In genomic region chr3:15214758-15215157, GRCh38 we compare ENCODE assay signal across 24 cellular contexts.
"Had no signal": no experiment of that assay in that cellular context is flagged by ENCODE, and none has a peak within 500 bp of the region (broad histone marks: within the 10 kb centered on the region; RNA-seq: fewer than 3 reads in every experiment).

No MANE protein-coding gene starts in this region.

- H3K4me3 ChIP-seq: heart left ventricle, left ventricle myocardium inferior, lung, right atrium auricular region, sigmoid colon, spleen, thoracic aorta, tibial nerve, uterus had no signal

- H3K27me3 Mint-ChIP-seq: naive B cell; stimulated activated naive CD8-positive, alpha-beta T cell treated with anti-CD3 and anti-CD28 coated beads, Interleukin-15, Interleukin-2, amounts not matched to agents 100 ng/mL and 50 ng/mL, for 24 hours; type B pancreatic cell had no signal

- H3K9me3 ChIP-seq: heart left ventricle, left ventricle myocardium inferior, right atrium auricular region, sigmoid colon, spleen, thoracic aorta, tibial nerve, uterus had no signal

- H3K27ac ChIP-seq: heart left ventricle, left ventricle myocardium inferior, parathyroid adenoma, right atrium auricular region, sigmoid colon, spleen, thoracic aorta, uterus had no signal

- H3K27me3 ChIP-seq: heart left ventricle, right atrium auricular region, sigmoid colon, spleen, tibial nerve, uterus had no signal

- H3K27ac Mint-ChIP-seq: immature natural killer cell; mesothelial cell of epicardium; natural killer cell; stimulated activated effector memory CD8-positive, alpha-beta T cell treated with anti-CD3 and anti-CD28 coated beads, Interleukin-12 subunit alpha, Interleukin-12 subunit beta, amount 100 ng/mL, for 72 hours; stimulated activated naive CD8-positive, alpha-beta T cell treated with anti-CD3 and anti-CD28 coated beads, Interleukin-15, Interleukin-2, amounts not matched to agents 100 ng/mL and 50 ng/mL, for 24 hours; type B pancreatic cell had no signal

- ATAC-seq: heart left ventricle; left colon; natural killer cell; stimulated activated effector memory CD8-positive, alpha-beta T cell treated with anti-CD3 and anti-CD28 coated beads, Interleukin-12 subunit alpha, Interleukin-12 subunit beta, amount 100 ng/mL, for 72 hours had no signal

- H3K36me3 ChIP-seq: uterus had no signal

- H3K9me3 Mint-ChIP-seq: immature natural killer cell; mesothelial cell of epicardium; naive B cell; natural killer cell; stimulated activated effector memory CD8-positive, alpha-beta T cell treated with anti-CD3 and anti-CD28 coated beads, Interleukin-12 subunit alpha, Interleukin-12 subunit beta, amount 100 ng/mL, for 72 hours; stimulated activated naive CD8-positive, alpha-beta T cell treated with anti-CD3 and anti-CD28 coated beads, Interleukin-15, Interleukin-2, amounts not matched to agents 100 ng/mL and 50 ng/mL, for 24 hours; type B pancreatic cell had no signal

- H3K4me1 Mint-ChIP-seq: mesothelial cell of epicardium had no signal

- H3K4me3 Mint-ChIP-seq: immature natural killer cell; mesothelial cell of epicardium; naive B cell; natural killer cell; stimulated activated effector memory CD8-positive, alpha-beta T cell treated with anti-CD3 and anti-CD28 coated beads, Interleukin-12 subunit alpha, Interleukin-12 subunit beta, amount 100 ng/mL, for 72 hours; stimulated activated naive CD8-positive, alpha-beta T cell treated with anti-CD3 and anti-CD28 coated beads, Interleukin-15, Interleukin-2, amounts not matched to agents 100 ng/mL and 50 ng/mL, for 24 hours; type B pancreatic cell had no signal

- DNase-seq: heart left ventricle; hypothalamus; immature natural killer cell; kidney; left colon; left ventricle myocardium inferior; mesendoderm; naive B cell; natural killer cell; sigmoid colon; small intestine; spleen; stimulated activated CD4-positive, alpha-beta T cell treated with anti-CD3 and anti-CD28 coated beads, Interleukin-4, amount 100 ng/mL, for 24 hours; stimulated activated naive CD4-positive, alpha-beta T cell; uterus had no signal
